Comparison of ENCODE assay signal across 8 cellular contexts in the genomic region with DNA sequence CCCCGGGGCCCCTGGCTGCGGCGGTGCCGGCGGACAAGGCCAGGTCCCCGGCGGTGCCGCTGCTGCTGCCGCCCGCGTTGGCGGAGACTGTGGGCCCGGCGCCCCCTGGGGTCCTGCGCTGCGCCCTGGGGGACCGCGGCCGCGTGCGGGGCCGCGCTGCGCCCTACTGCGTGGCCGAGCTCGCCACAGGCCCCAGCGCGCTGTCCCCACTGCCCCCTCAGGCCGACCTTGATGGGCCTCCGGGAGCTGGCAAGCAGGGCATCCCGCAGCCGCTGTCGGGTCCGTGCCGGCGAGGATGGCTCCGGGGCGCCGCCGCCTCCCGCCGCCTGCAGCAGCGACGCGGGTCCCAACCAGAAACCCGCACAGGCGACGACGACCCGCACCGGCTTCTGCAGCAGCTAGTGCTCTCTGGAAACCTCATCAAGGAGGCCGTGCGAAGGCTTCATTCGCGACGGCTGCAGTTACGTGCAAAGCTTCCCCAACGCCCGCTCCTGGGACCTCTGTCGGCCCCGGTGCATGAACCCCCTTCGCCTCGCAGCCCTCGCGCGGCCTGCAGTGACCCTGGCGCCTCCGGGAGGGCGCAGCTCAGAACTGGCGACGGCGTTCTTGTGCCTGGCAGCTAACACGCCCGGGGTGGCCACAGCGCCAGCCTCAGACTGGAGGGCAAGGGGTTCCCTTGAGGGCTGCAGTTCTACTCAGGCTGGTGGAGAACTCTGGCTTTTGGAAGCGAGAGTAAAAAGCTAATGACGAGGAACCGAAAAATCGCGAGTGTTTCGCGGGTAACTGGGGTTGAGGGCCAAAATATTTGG.
DNase-seq lines count a peak whose midpoint lies in the region; ATAC-seq lines count a peak whose summit lies in the region.

No MANE protein-coding gene starts in this region.

- H3K9ac ChIP-seq in BLaER1 (peak overlapping the region; percentile 100), HUES6 (ENCODE audit: low read length) (peak overlapping the region; percentile 98)

- peak overlapping the region; percentile 92 for H3K27ac Mint-ChIP-seq in central memory CD8-positive, alpha-beta T cell (ENCODE audit: low read depth)

- H3K27ac ChIP-seq in BLaER1 (peak overlapping the region; percentile 100), HUES6 (ENCODE audit: low read depth, low read length) (peak overlapping the region; percentile 16; the same call in 1 of the 2 replicates), layer of hippocampus (ENCODE audit: low read depth, low read length) (peak overlapping the region; percentile 100)

- peak overlapping the region; percentile 100 for H3K4me2 ChIP-seq in BLaER1

- peak; percentile 30 for ATAC-seq in GM19397 (IDR thresholded peaks at IDR 0.05; ENCODE audit: unreplicated experiment)
- peak; percentile 49 for ATAC-seq in central memory CD8-positive, alpha-beta T cell (replicated peaks; ENCODE audit: extremely low read depth, poor library complexity, severe bottlenecking)

- H3K4me3 Mint-ChIP-seq in central memory CD8-positive, alpha-beta T cell, result peak overlapping the region; percentile 89

- peaks cover 25% of the 10 kb centered on the region for H3K36me3 Mint-ChIP-seq in central memory CD8-positive, alpha-beta T cell (ENCODE audit: insufficient read depth)

- H3K27me3 ChIP-seq in BLaER1, result peaks cover 19% of the 10 kb centered on the region
- peaks cover 27% of the 10 kb centered on the region for H3K27me3 ChIP-seq in HUES6 (ENCODE audit: control insufficient read depth, insufficient read depth, low read length)
- no peaks in the 10 kb centered on the region for H3K27me3 ChIP-seq in layer of hippocampus (ENCODE audit: control insufficient read depth, insufficient read depth, low read length)

- peak; percentile 14 to 51 (median 42) for DNase-seq in activated CD4-positive, CD25-positive, alpha-beta regulatory T cell (lab: John Stamatoyannopoulos, UW)
- DNase-seq in central memory CD8-positive, alpha-beta T cell (ENCODE audit: low spot score in 2 of 2), result peak; percentile 59 to 60
- peak; percentile 51 to 55 for DNase-seq in stimulated activated CD4-positive, alpha-beta T cell treated with anti-CD3 and anti-CD28 coated beads, Interleukin-2, amount 100 ng/mL, for 48 hours
- no peak for DNase-seq in middle frontal gyrus (ENCODE audit: extremely low spot score, low spot score)

- peak overlapping the region; percentile 87 for H3K4me3 ChIP-seq in BLaER1
- H3K4me3 ChIP-seq in HUES6 (ENCODE audit: low read depth, low read length), result peak overlapping the region; percentile 82

- H4K20me1 ChIP-seq in BLaER1, result peaks cover 12% of the 10 kb centered on the region; the same call in 1 of the 2 replicates

- peaks cover 32% of the 10 kb centered on the region for H3K4me1 Mint-ChIP-seq in central memory CD8-positive, alpha-beta T cell

- H3K4me1 ChIP-seq in BLaER1, result peaks cover 46% of the 10 kb centered on the region
- H3K4me1 ChIP-seq in HUES6 (ENCODE audit: control insufficient read depth, insufficient read depth, low read length), result peaks cover 17% of the 10 kb centered on the region

- H3K9me3 ChIP-seq in BLaER1 (no peaks in the 10 kb centered on the region), HUES6 (ENCODE audit: control insufficient read depth, insufficient read depth, low read depth, low read length) (no peaks in the 10 kb centered on the region)

- H3K36me3 ChIP-seq in BLaER1 (no peaks in the 10 kb centered on the region), HUES6 (ENCODE audit: control insufficient read depth, insufficient read depth, low read length) (no peaks in the 10 kb centered on the region)

- no peaks in the 10 kb centered on the region for H3K9me3 Mint-ChIP-seq in central memory CD8-positive, alpha-beta T cell

- H3K27me3 Mint-ChIP-seq in central memory CD8-positive, alpha-beta T cell, result no peaks in the 10 kb centered on the region

Comparison
In these comparisons a context has a peak if more than half of its experiments do, and no peak if none do; other contexts are left out.
1. H3K27ac ChIP-seq: peak in every context shown above with its lines; median percentile 100 in BLaER1; 100 in layer of hippocampus; 16 in HUES6.